ENCODE assay signal across 14 cellular contexts in the genomic region with DNA sequence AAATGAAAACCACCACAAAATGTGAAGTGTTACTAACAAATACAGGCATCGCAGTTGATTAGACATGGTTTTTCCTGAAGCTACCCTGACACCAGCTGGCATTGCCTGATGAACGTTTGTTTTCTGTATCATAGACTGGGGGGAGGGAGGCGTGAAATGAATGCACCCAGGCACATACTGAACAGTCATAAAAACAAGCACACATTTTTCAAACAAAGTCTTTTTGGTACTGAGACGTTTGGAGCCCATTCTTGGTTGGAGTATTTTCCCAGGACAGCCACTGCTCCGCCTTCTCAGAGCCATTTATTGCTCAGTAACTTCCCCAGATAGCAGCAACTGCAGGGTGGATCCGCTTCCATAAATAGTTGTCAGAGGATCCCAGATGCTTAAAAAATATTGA. TPM values are rescaled to one million over a fixed set of nuclear protein-coding genes. Genes with fewer than 3 reads are reported as not detected.
DNase-seq lines count a peak whose midpoint lies in the region; ATAC-seq and TF ChIP-seq lines count a peak whose summit lies in the region.
"Had no signal": no experiment of that assay in that cellular context is flagged by ENCODE, and none has a peak within 500 bp of the region (broad histone marks: within the 10 kb centered on the region; RNA-seq: fewer than 3 reads in every experiment).

No MANE protein-coding gene starts in this region.

- H3K4me3 Mint-ChIP-seq in CD8-positive, alpha-beta memory T cell = peak overlapping the region in 3 of 7 donors; percentile 65 to 71 (median 67)
- H3K4me3 Mint-ChIP-seq in effector memory CD8-positive, alpha-beta T cell = peak overlapping the region; percentile 62 to 68

- peak overlapping the region; percentile 81 to 96 (median 89) for H3K27ac Mint-ChIP-seq in CD8-positive, alpha-beta memory T cell
- peak overlapping the region; percentile 87 to 99 for H3K27ac Mint-ChIP-seq in effector memory CD8-positive, alpha-beta T cell

- H3K27ac ChIP-seq in CD8-positive, alpha-beta memory T cell (ENCODE audit: low read depth, low read length) = no peak overlapping the region
- H3K27ac ChIP-seq in RWPE1 (peak overlapping the region; percentile 54), psoas muscle (peak overlapping the region; percentile 38)
- H3K27ac ChIP-seq: VCaP had no signal

- TF ChIP-seq CTCF in RWPE1 (conservative IDR thresholded peaks at IDR 0.05; ENCODE audit: low read depth) (no peak), psoas muscle (IDR thresholded peaks at IDR 0.05) (no peak)

- H3K36me3 ChIP-seq in CD8-positive, alpha-beta memory T cell (ENCODE audit: insufficient read depth, low read length) = peaks cover 31% of the 10 kb centered on the region
- H3K36me3 ChIP-seq in psoas muscle (ENCODE audit: insufficient read depth in 1 of 2, low read depth in 1 of 2) = peaks cover 0 to 13% of the 10 kb centered on the region in 2 donors

- H3K4me1 ChIP-seq in CD8-positive, alpha-beta memory T cell (ENCODE audit: insufficient read depth, low read length) = peaks cover 32% of the 10 kb centered on the region
- H3K4me1 ChIP-seq in psoas muscle = peaks cover 22% of the 10 kb centered on the region

- no peaks in the 10 kb centered on the region for H3K9me3 Mint-ChIP-seq in CD8-positive, alpha-beta memory T cell
- H3K9me3 Mint-ChIP-seq in effector memory CD8-positive, alpha-beta T cell = no peaks in the 10 kb centered on the region

- no peaks in the 10 kb centered on the region for H3K27me3 ChIP-seq in CD8-positive, alpha-beta memory T cell (ENCODE audit: insufficient read depth, low read length, poor library complexity, severe bottlenecking)
- H3K27me3 ChIP-seq in psoas muscle (ENCODE audit: insufficient read depth in 3 of 3, low read length in 2 of 3) = no peaks in the 10 kb centered on the region

- H3K27me3 Mint-ChIP-seq in CD8-positive, alpha-beta memory T cell = peaks cover 0 to 1% of the 10 kb centered on the region in 2 donors
- H3K27me3 Mint-ChIP-seq in effector memory CD8-positive, alpha-beta T cell = no peaks in the 10 kb centered on the region

- CTCF ChIA-PET in CD8-positive, alpha-beta memory T cell (lab: Charles Lee) = interaction anchor here (1.3 to 2.2 kb wide), 5 partner anchors 13 to 112 kb away, joined by 4 to 13 read pairs (median 5); no protein-coding TSS in a partner anchor
- CTCF ChIA-PET in RWPE1 (lab: Yijun Ruan, JAX) = no interaction called here

- no peak overlapping the region for H3K4me3 ChIP-seq in CD8-positive, alpha-beta memory T cell (ENCODE audit: low read length)
- no peak overlapping the region for H3K4me3 ChIP-seq in psoas muscle
- H3K4me3 ChIP-seq: K562 had no signal

- DNase-seq in CD8-positive, alpha-beta memory T cell = no peak
- DNase-seq in RWPE1 (ENCODE audit: low spot score) (no peak), psoas muscle (no peak), DMS79 (lab: John Stamatoyannopoulos, UW) (no peak)
- DNase-seq in effector memory CD8-positive, alpha-beta T cell = no peak
- DNase-seq: NCI-H146; NCI-H82; SHP77; stimulated activated CD4-positive, alpha-beta T cell treated with anti-CD3 and anti-CD28 coated beads, Interleukin-2, amount 100 ng/mL, for 48 hours; stimulated activated naive CD4-positive, alpha-beta T cell had no signal

- H3K4me1 Mint-ChIP-seq in CD8-positive, alpha-beta memory T cell = peaks cover 67 to 85% (median 71%) of the 10 kb centered on the region in 3 donors
- H3K4me1 Mint-ChIP-seq in effector memory CD8-positive, alpha-beta T cell (ENCODE audit: low read depth in 2 of 2) = peaks cover 42 to 48% of the 10 kb centered on the region in 2 donors

- peak; percentile 48 for ATAC-seq in effector memory CD8-positive, alpha-beta T cell (replicated peaks)
- ATAC-seq in psoas muscle (peak in 1 of 4 donors; percentile 14), GM21515 (IDR thresholded peaks at IDR 0.05; ENCODE audit: unreplicated experiment) (no peak), GM19455 (IDR thresholded peaks at IDR 0.05; ENCODE audit: unreplicated experiment) (no peak)
- ATAC-seq: K562 had no signal

- H3K9me3 ChIP-seq in CD8-positive, alpha-beta memory T cell (ENCODE audit: low read length) = no peaks in the 10 kb centered on the region
- H3K9me3 ChIP-seq in psoas muscle = peaks cover 4% of the 10 kb centered on the region

- WGBS in psoas muscle, 3 donors = 45 to 61% (median 52%) methylated on average over 6 of the region's 6 CpGs

- POLR2A ChIA-PET in CD8-positive, alpha-beta memory T cell (lab: Charles Lee) = interaction anchor here (1.7 to 2.3 kb wide), 2 partner anchors 12 to 53 kb away, joined by 6 to 7 read pairs; partner anchors contain the start of gene KLF13
- POLR2A ChIA-PET in RWPE1 (lab: Yijun Ruan, JAX; ENCODE audit: low non-redundant PET) = no interaction called here

- H3K36me3 Mint-ChIP-seq in CD8-positive, alpha-beta memory T cell = peaks cover 4 to 82% (median 16%) of the 10 kb centered on the region in 3 donors
- peaks cover 94% of the 10 kb centered on the region for H3K36me3 Mint-ChIP-seq in effector memory CD8-positive, alpha-beta T cell (ENCODE audit: insufficient read depth)

- intact Hi-C loops in psoas muscle (cut with DNase I) = loop anchor here in 1 of 2 donors (10.0 kb wide), 1 partner anchor 106 kb away; no protein-coding TSS in a partner anchor

RNA-seq across cellular contexts. Expression of gene KLF13, which starts 52.4 kb away (rescaled TPM):
- 100 to 1,000 TPM; 145 to 147 TPM for total RNA-seq in CD8-positive, alpha-beta memory T cell
- 109 TPM for polyA plus RNA-seq in CD8-positive, alpha-beta memory T cell
- 10 to 100 TPM; 11.9 to 45.6 (median 25.2) TPM for total RNA-seq in psoas muscle
- polyA plus RNA-seq in psoas muscle = 10 to 100 TPM; 14.5 to 29.0 (median 20.4) TPM
